12 cellular contexts compared by ENCODE assay signal in genomic region chr5:131595088-131596033, GRCh38. TPM values are rescaled to one million over a fixed set of nuclear protein-coding genes. Genes with fewer than 3 reads are reported as not detected.
DNase-seq lines count a peak whose midpoint lies in the region; ATAC-seq and TF ChIP-seq lines count a peak whose summit lies in the region.
"Had no signal": no experiment of that assay in that cellular context is flagged by ENCODE, and none has a peak within 500 bp of the region (broad histone marks: within the 10 kb centered on the region; RNA-seq: fewer than 3 reads in every experiment).

No MANE protein-coding gene starts in this region.

- peak; percentile 24 for DNase-seq in activated naive CD8-positive, alpha-beta T cell treated with anti-CD3 and anti-CD28 coated beads for 36 hours
- DNase-seq in NCI-H446 (lab: John Stamatoyannopoulos, UW) (no peak), DMS53 treated with DMSO at 0.1 percent for 48 hours (lab: John Stamatoyannopoulos, UW; ENCODE audit: unreplicated experiment) (no peak), lower lobe of right lung (no peak)
- DNase-seq: AML-193, gastrocnemius medialis, mesendoderm, thyroid gland had no signal

- H3K27ac ChIP-seq in BLaER1 treated with 17β-estradiol and CSF1 and Interleukin-3, amounts not matched to agents 10 nM and 100 nM = peak overlapping the region in 6 of 11 experiments; percentile 11 to 44 (median 34); a peak in 10 of 22 replicates
- no peak overlapping the region for H3K27ac ChIP-seq in lower lobe of right lung
- H3K27ac ChIP-seq: gastrocnemius medialis, thyroid gland had no signal

- H3K4me1 Mint-ChIP-seq in activated naive CD8-positive, alpha-beta T cell treated with anti-CD3 and anti-CD28 coated beads for 36 hours = peaks cover 46% of the 10 kb centered on the region

- peak overlapping the region; percentile 83 for H3K27ac Mint-ChIP-seq in activated naive CD8-positive, alpha-beta T cell treated with anti-CD3 and anti-CD28 coated beads for 36 hours

- no peak for TF ChIP-seq CTCF in lower lobe of right lung (IDR thresholded peaks at IDR 0.05)

- no peak overlapping the region for H3K4me3 ChIP-seq in BLaER1 treated with 17β-estradiol and CSF1 and Interleukin-3, amounts not matched to agents 10 nM and 100 nM
- no peak overlapping the region for H3K4me3 ChIP-seq in lower lobe of right lung
- H3K4me3 ChIP-seq: gastrocnemius medialis, thyroid gland had no signal

- H3K36me3 ChIP-seq in BLaER1 treated with 17β-estradiol and CSF1 and Interleukin-3, amounts not matched to agents 10 nM and 100 nM = peaks cover 18 to 69% (median 56%) of the 10 kb centered on the region in 11 experiments
- no peaks in the 10 kb centered on the region for H3K36me3 ChIP-seq in lower lobe of right lung
- H3K36me3 ChIP-seq: gastrocnemius medialis, thyroid gland had no signal

- peaks cover 42% of the 10 kb centered on the region for H3K36me3 Mint-ChIP-seq in activated naive CD8-positive, alpha-beta T cell treated with anti-CD3 and anti-CD28 coated beads for 36 hours

- peak overlapping the region; percentile 50 for H3K4me3 Mint-ChIP-seq in activated naive CD8-positive, alpha-beta T cell treated with anti-CD3 and anti-CD28 coated beads for 36 hours

- H4K20me1 ChIP-seq in BLaER1 treated with 17β-estradiol and CSF1 and Interleukin-3, amounts not matched to agents 10 nM and 100 nM = peaks cover 0 to 50% (median 19%) of the 10 kb centered on the region in 11 experiments; a peak in 13 of 22 replicates

- intact Hi-C loops in lower lobe of right lung (cut with DNase I) = no loop called here

- no peaks in the 10 kb centered on the region for H3K27me3 Mint-ChIP-seq in activated naive CD8-positive, alpha-beta T cell treated with anti-CD3 and anti-CD28 coated beads for 36 hours

- peaks cover 22 to 38% (median 29%) of the 10 kb centered on the region in 10 experiments for H3K4me1 ChIP-seq in BLaER1 treated with 17β-estradiol and CSF1 and Interleukin-3, amounts not matched to agents 10 nM and 100 nM
- H3K4me1 ChIP-seq in lower lobe of right lung = peaks cover 11% of the 10 kb centered on the region
- H3K4me1 ChIP-seq: thyroid gland had no signal

- peak; percentile 76 for ATAC-seq in GM19035 (IDR thresholded peaks at IDR 0.05; ENCODE audit: unreplicated experiment)
- peak; percentile 70 for ATAC-seq in HG03354 (IDR thresholded peaks at IDR 0.05; ENCODE audit: poor library complexity, severe bottlenecking, unreplicated experiment)
- ATAC-seq in GM18873 (IDR thresholded peaks at IDR 0.05; ENCODE audit: low FRiP score, unreplicated experiment) = no peak
- no peak for ATAC-seq in lower lobe of right lung
- ATAC-seq: gastrocnemius medialis had no signal

- peaks cover 0 to 33% (median 23%) of the 10 kb centered on the region in 11 experiments; a peak in 16 of 22 replicates for H3K9me3 ChIP-seq in BLaER1 treated with 17β-estradiol and CSF1 and Interleukin-3, amounts not matched to agents 10 nM and 100 nM (replicated peaks in 1 of 11)
- H3K9me3 ChIP-seq in lower lobe of right lung = no peaks in the 10 kb centered on the region
- H3K9me3 ChIP-seq: gastrocnemius medialis, thyroid gland had no signal

- H3K9ac ChIP-seq in BLaER1 treated with 17β-estradiol and CSF1 and Interleukin-3, amounts not matched to agents 10 nM and 100 nM = no peak overlapping the region

- H3K27me3 ChIP-seq in BLaER1 treated with 17β-estradiol and CSF1 and Interleukin-3, amounts not matched to agents 10 nM and 100 nM = no peaks in the 10 kb centered on the region
- no peaks in the 10 kb centered on the region for H3K27me3 ChIP-seq in lower lobe of right lung (ENCODE audit: low read depth)
- H3K27me3 ChIP-seq: gastrocnemius medialis, thyroid gland had no signal

- H3K4me2 ChIP-seq in BLaER1 treated with 17β-estradiol and CSF1 and Interleukin-3, amounts not matched to agents 10 nM and 100 nM = peak overlapping the region; percentile 15 to 53 (median 40); a peak in 21 of 22 replicates

- H3K9me3 Mint-ChIP-seq in activated naive CD8-positive, alpha-beta T cell treated with anti-CD3 and anti-CD28 coated beads for 36 hours = peaks cover 11% of the 10 kb centered on the region

RNA-seq across cellular contexts. Expression of gene RAPGEF6, which starts 39.7 kb away (rescaled TPM):
- 10 to 100 TPM; 25.7 to 26.0 TPM for total RNA-seq in activated naive CD8-positive, alpha-beta T cell treated with anti-CD3 and anti-CD28 coated beads for 36 hours
- 21.7 TPM for total RNA-seq in lower lobe of right lung

Comparison
In these comparisons a context has a peak if more than half of its experiments do, and no peak if none do; other contexts are left out.
1. ATAC-seq: peak in GM19035 (single experiment) and HG03354 (single experiment); none in GM18873 (single experiment) and lower lobe of right lung (0 of 2).